34 cellular contexts compared by ENCODE assay signal in the genomic region with DNA sequence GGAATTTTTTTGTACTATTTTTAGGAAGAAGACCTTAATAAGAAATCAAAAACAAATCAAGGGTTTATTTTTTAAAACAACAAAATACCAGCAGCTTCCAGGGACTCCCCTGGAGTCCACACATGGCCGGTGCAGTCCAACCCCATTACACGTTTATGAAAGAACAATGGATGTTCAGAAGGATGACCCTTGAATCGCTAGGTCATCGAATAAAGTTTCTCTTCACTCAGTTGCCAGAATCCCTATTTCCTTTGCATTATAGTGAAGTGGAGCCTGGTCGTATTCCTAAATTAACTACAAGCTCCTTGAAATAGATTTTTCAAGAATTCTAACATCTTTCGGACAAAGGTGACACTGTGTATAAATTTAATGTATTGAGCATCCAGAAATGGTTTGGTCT.
"Had no signal": no experiment of that assay in that cellular context is flagged by ENCODE, and none has a peak within 500 bp of the region (broad histone marks: within the 10 kb centered on the region; RNA-seq: fewer than 3 reads in every experiment).

No MANE protein-coding gene starts in this region.

- H3K27ac ChIP-seq: adrenal gland, breast epithelium, cardiac muscle cell, epithelial cell of prostate, esophagus squamous epithelium, gastroesophageal sphincter, heart right ventricle, WERI-Rb-1 had no signal

- H3K4me1 ChIP-seq: breast epithelium had no signal

- H3K9me3 ChIP-seq: adrenal gland, breast epithelium, esophagus squamous epithelium, gastroesophageal sphincter, heart right ventricle had no signal

- H3K27ac Mint-ChIP-seq: activated B cell treated with CpG ODN at 0.5 μM for 24 hours; activated CD4-positive, alpha-beta memory T cell treated with anti-CD3 and anti-CD28 coated beads for 36 hours; activated CD4-positive, alpha-beta T cell treated with anti-CD3 and anti-CD28 coated beads, Interleukin-2, amount 10 ng/mL, durations not matched to agents 24 days and 14 days; activated naive CD8-positive, alpha-beta T cell; activated T-helper 1 cell treated with anti-CD3 and anti-CD28 coated beads, Interleukin-12 subunit alpha, Interleukin-12 subunit beta, Interleukin-2, Interleukin-4 antibody, amounts not matched to agents 30 ng/mL and 10 ng/mL and 1 ng/mL, durations not matched to agents 14 hours and 24 hours and 36 hours; activated T-helper 2 cell treated with anti-CD3 and anti-CD28 coated beads, Interferon-gamma antibody, Interleukin-2, Interleukin-4, amounts not matched to agents 10 μg/mL and 5 μg/mL and 100 μg/mL, durations not matched to agents 14 hours and 24 hours and 36 hours; brain; T-helper 17 cell; T-helper 2 cell treated with Interferon-gamma antibody and Interleukin-4, amounts not matched to agents 5 μg/mL and 100 μg/mL, for 36 hours had no signal

- H3K27me3 Mint-ChIP-seq: activated naive CD8-positive, alpha-beta T cell had no signal

- H3K4me3 Mint-ChIP-seq: activated B cell treated with CpG ODN at 0.5 μM for 24 hours; activated CD4-positive, alpha-beta T cell treated with anti-CD3 and anti-CD28 coated beads, Interleukin-2, amount 10 ng/mL, durations not matched to agents 24 days and 14 days; activated CD8-positive, alpha-beta memory T cell treated with anti-CD3 and anti-CD28 coated beads, Interleukin-2, amount 10 ng/mL, durations not matched to agents 7 days and 5 days; activated naive CD8-positive, alpha-beta T cell; activated T-helper 1 cell treated with anti-CD3 and anti-CD28 coated beads, Interleukin-12 subunit alpha, Interleukin-12 subunit beta, Interleukin-2, Interleukin-4 antibody, amounts not matched to agents 30 ng/mL and 10 ng/mL and 1 ng/mL, durations not matched to agents 14 hours and 24 hours and 36 hours; brain; T-helper 17 cell; T-helper 2 cell treated with Interferon-gamma antibody and Interleukin-4, amounts not matched to agents 5 μg/mL and 100 μg/mL, for 36 hours had no signal

- H3K36me3 Mint-ChIP-seq: activated CD4-positive, alpha-beta memory T cell treated with anti-CD3 and anti-CD28 coated beads for 36 hours; activated naive CD8-positive, alpha-beta T cell; brain had no signal

- H3K27me3 ChIP-seq: adrenal gland, breast epithelium, esophagus squamous epithelium, gastroesophageal sphincter, heart right ventricle had no signal

- DNase-seq: activated B cell treated with CpG ODN at 0.5 μM for 24 hours; activated CD4-positive, alpha-beta memory T cell treated with anti-CD3 and anti-CD28 coated beads for 36 hours; activated CD4-positive, alpha-beta T cell treated with anti-CD3 and anti-CD28 coated beads, Interleukin-2, amount 10 ng/mL, durations not matched to agents 24 days and 14 days; activated CD8-positive, alpha-beta memory T cell treated with anti-CD3 and anti-CD28 coated beads, Interleukin-2, amount 10 ng/mL, durations not matched to agents 7 days and 5 days; activated CD8-positive, alpha-beta memory T cell treated with anti-CD3 and anti-CD28 coated beads, Interleukin-2, amount 50 U/mL, for 4 hours; activated CD8-positive, alpha-beta T cell treated with anti-CD3 and anti-CD28 coated beads, Interleukin-2, amount 10 ng/mL, durations not matched to agents 7 days and 5 days; activated effector memory CD4-positive, alpha-beta T cell treated with anti-CD3 and anti-CD28 coated beads, Interleukin-2, amount 50 U/mL, for 16 hours; activated naive CD4-positive, alpha-beta T cell treated with anti-CD3 and anti-CD28 coated beads, Interleukin-2, amount 50 U/mL, for 16 hours; activated T-cell treated with anti-CD3 and anti-CD28 coated beads, Interleukin-2, amount 50 U/mL, for 1 hour; activated T-cell treated with anti-CD3 and anti-CD28 coated beads, Interleukin-2, amount 50 U/mL, for 48 hours; adrenal gland; amygdala; aorta; central memory CD4-positive, alpha-beta T cell; cerebellar nuclear complex; cortex of kidney; effector CD8-positive, alpha-beta T cell; esophagus squamous epithelium; foreskin melanocyte; heart right ventricle; T-helper 1 cell; T-helper 17 cell; T1000; WERI-Rb-1 had no signal

- ATAC-seq: activated CD4-positive, CD25-positive, alpha-beta regulatory T cell treated with anti-CD3 and anti-CD28 coated beads, Interleukin-2, amount 50 U/mL, for 24 hours; activated CD8-positive, alpha-beta memory T cell treated with anti-CD3 and anti-CD28 coated beads, Interleukin-2, amount 10 ng/mL, durations not matched to agents 7 days and 5 days; activated CD8-positive, alpha-beta T cell treated with anti-CD3 and anti-CD28 coated beads, Interleukin-2, amount 10 ng/mL, durations not matched to agents 7 days and 5 days; gastroesophageal sphincter; heart right ventricle; T-helper 17 cell had no signal

- H3K4me3 ChIP-seq: adrenal gland, breast epithelium, cardiac muscle cell, esophagus squamous epithelium, gastroesophageal sphincter, heart right ventricle had no signal

- H3K36me3 ChIP-seq: adrenal gland, breast epithelium, cardiac muscle cell, esophagus squamous epithelium, gastroesophageal sphincter, heart right ventricle, WERI-Rb-1 had no signal

- H3K9me3 Mint-ChIP-seq: activated B cell treated with CpG ODN at 0.5 μM for 24 hours; activated CD4-positive, alpha-beta memory T cell treated with anti-CD3 and anti-CD28 coated beads for 36 hours; activated CD4-positive, alpha-beta T cell treated with anti-CD3 and anti-CD28 coated beads, Interleukin-2, amount 10 ng/mL, durations not matched to agents 24 days and 14 days; activated T-helper 2 cell treated with anti-CD3 and anti-CD28 coated beads, Interferon-gamma antibody, Interleukin-2, Interleukin-4, amounts not matched to agents 10 μg/mL and 5 μg/mL and 100 μg/mL, durations not matched to agents 14 hours and 24 hours and 36 hours; T-helper 2 cell treated with Interferon-gamma antibody and Interleukin-4, amounts not matched to agents 5 μg/mL and 100 μg/mL, for 36 hours had no signal
